8 cellular contexts compared by ENCODE assay signal in the genomic region with DNA sequence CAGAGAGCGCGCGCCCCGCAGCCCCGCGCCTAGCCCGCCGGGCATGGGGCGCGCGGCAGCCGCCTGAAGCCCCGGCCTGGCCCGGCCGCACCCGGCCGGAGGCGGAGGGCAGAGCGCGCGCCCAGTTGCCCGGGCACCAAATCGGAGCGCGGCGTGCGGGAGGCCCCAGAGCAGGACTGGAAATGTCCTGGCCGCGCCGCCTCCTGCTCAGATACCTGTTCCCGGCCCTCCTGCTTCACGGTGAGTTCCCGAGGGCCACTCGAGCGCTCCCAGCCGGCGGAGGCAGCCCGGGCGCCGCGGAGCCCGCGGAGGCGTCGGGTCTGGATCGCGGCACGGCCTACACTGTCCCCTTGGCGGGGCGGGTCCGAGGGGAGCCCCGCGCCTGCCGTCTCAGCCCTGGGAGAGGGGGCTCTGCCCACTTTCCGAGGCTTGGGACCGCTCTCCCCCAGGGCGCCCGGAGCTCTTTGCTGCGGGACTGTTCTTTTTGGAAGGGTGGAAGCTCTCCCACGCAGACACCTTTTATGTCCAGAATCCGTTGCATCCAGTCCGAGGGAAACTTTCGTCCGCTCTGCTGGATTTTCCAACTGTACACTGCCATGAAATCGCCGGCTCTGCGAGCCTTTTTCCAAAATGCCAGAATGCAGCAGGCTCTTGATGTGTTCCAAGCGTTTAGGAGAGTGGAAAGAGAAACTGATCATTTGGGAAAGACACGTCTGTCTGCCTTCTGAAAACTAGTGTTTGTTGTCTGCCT. TPM values are rescaled to one million over a fixed set of nuclear protein-coding genes. Genes with fewer than 3 reads are reported as not detected.
DNase-seq lines count a peak whose midpoint lies in the region; ATAC-seq, FAIRE-seq and TF ChIP-seq lines count a peak whose summit lies in the region.

No MANE protein-coding gene starts in this region.

- intact Hi-C loops in GM12878 (cut with micrococcal nuclease; ENCODE audit: unreplicated experiment) = no loop called here
- intact Hi-C loops in left lung (cut with DNase I) = no loop called here

- SMC1A ChIA-PET in GM12878 (lab: Charles Lee; ENCODE audit: uncharacterized antibody, unreplicated experiment) = no interaction called here

- RAD21 ChIA-PET in GM12878 (lab: Charles Lee; ENCODE audit: unreplicated experiment) = no interaction called here

- H3K9ac ChIP-seq in GM12878 (ENCODE audit: control insufficient read depth, insufficient read depth, low read length) = no peak overlapping the region

- H3K79me2 ChIP-seq in GM12878 (ENCODE audit: control insufficient read depth, insufficient read depth, low read length) = no peaks in the 10 kb centered on the region

- H3K4me1 ChIP-seq in GM12878 (ENCODE audit: control insufficient read depth, insufficient read depth, low read length) (no peaks in the 10 kb centered on the region), left lung (peaks cover 14 to 24% of the 10 kb centered on the region in 2 donors), thoracic aorta (ENCODE audit: control insufficient read depth in 1 of 2, low read depth in 2 of 2) (peaks cover under 1 to 39% of the 10 kb centered on the region in 2 donors)

- H3K36me3 Mint-ChIP-seq in T-cell = no peaks in the 10 kb centered on the region

- H4K20me1 ChIP-seq in GM12878 (ENCODE audit: control insufficient read depth, insufficient read depth) = no peaks in the 10 kb centered on the region

- FAIRE-seq in GM12878 (lab: Jason Lieb, UNC) = no peak

- 10% methylated on average over 46 of the region's 69 CpGs for WGBS in GM12878 (ENCODE audit: insufficient coverage, insufficient replicate concordance, low lambda C conversion rate, missing lambda C conversion rate)

- no peaks in the 10 kb centered on the region for H3K9me3 ChIP-seq in GM12878 (replicated peaks; ENCODE audit: control insufficient read depth, insufficient read depth, low read length)
- no peaks in the 10 kb centered on the region for H3K9me3 ChIP-seq in left lung
- H3K9me3 ChIP-seq in thoracic aorta = no peaks in the 10 kb centered on the region

- no TSS peak for BruUV-seq in GM12878 (replicated peaks; lab: Mats Ljungman, UMichigan)

- H3K36me3 ChIP-seq in GM12878 (ENCODE audit: control insufficient read depth in 2 of 2, insufficient read depth in 2 of 2, low read length in 1 of 2) = no peaks in the 10 kb centered on the region
- H3K36me3 ChIP-seq in left lung = no peaks in the 10 kb centered on the region
- no peaks in the 10 kb centered on the region for H3K36me3 ChIP-seq in thoracic aorta

- POLR2A ChIA-PET in GM12878 (lab: Charles Lee) = no interaction called here
- POLR2A ChIA-PET in T-cell (lab: Charles Lee) = no interaction called here

- H3K27ac ChIP-seq in GM12878 (ENCODE audit: control insufficient read depth, insufficient read depth) = no peak overlapping the region
- H3K27ac ChIP-seq in left lung = peak overlapping the region; percentile 73 to 83
- H3K27ac ChIP-seq in thoracic aorta = peak overlapping the region; percentile 61 to 73

- DNase-seq in NCI-H524 (lab: John Stamatoyannopoulos, UW) (peak; percentile 9 to 23), NCI-H524 treated with DMSO at 0.1 percent for 48 hours (lab: John Stamatoyannopoulos, UW) (no peak), GM12878 (ENCODE audit: low read depth, low spot score) (no peak), left lung (peak in 1 of 2 donors; percentile 84), thoracic aorta (ENCODE audit: low spot score) (no peak), T-cell (no peak), SIG-M5 (lab: John Stamatoyannopoulos, UW) (no peak)
- no peak for DNase-seq in stimulated activated naive CD4-positive, alpha-beta T cell treated with Interleukin-2 at 50 U/mL for 16 hours (lab: John Stamatoyannopoulos, UW)

- no peak for TF ChIP-seq RAD21 in GM12878 (IDR thresholded peaks at IDR 0.05; ENCODE audit: insufficient read depth, low read depth, low read length)

- CTCF ChIA-PET in GM12878 (lab: Yijun Ruan, JAX) = no interaction called here
- CTCF ChIA-PET in T-cell (lab: Charles Lee) = no interaction called here

- no peak for TF ChIP-seq CTCF in GM12878 (IDR thresholded peaks at IDR 0.05 in 2 of 3, conservative IDR thresholded peaks at IDR 0.05 in 1 of 3; ENCODE audit: control insufficient read depth in 2 of 3, extremely low read depth in 1 of 3, insufficient read depth in 1 of 3, low read depth in 3 of 3, low read length in 3 of 3)
- TF ChIP-seq CTCF in left lung (IDR thresholded peaks at IDR 0.05) = no peak
- no peak for TF ChIP-seq CTCF in thoracic aorta (IDR thresholded peaks at IDR 0.05)

- H3K4me2 ChIP-seq in GM12878 (ENCODE audit: control insufficient read depth, insufficient read depth) = no peak overlapping the region; the same call in 1 of the 2 replicates

- peaks cover 53 to 63% of the 10 kb centered on the region in 2 donors for H3K27me3 Mint-ChIP-seq in T-cell

- no peak for TF ChIP-seq POLR2A in GM12878 (IDR thresholded peaks at IDR 0.05; ENCODE audit: low read depth, low read length)

- H3K4me3 ChIP-seq in GM12878 = no peak overlapping the region
- H3K4me3 ChIP-seq in left lung = peak overlapping the region; percentile 48 to 60
- peak overlapping the region; percentile 83 for H3K4me3 ChIP-seq in thoracic aorta

- H3K27ac Mint-ChIP-seq in T-cell = no peak overlapping the region

- in situ Hi-C loops in GM12878 (cut with MboI) = no loop called here

- peaks cover 0 to 4% (median 3%) of the 10 kb centered on the region in 3 donors for H3K4me1 Mint-ChIP-seq in T-cell

- peak overlapping the region in 1 of 3 donors; percentile 71 for H3K4me3 Mint-ChIP-seq in T-cell

- H3K9me3 Mint-ChIP-seq in T-cell = no peaks in the 10 kb centered on the region

- H2AFZ ChIP-seq in GM12878 (ENCODE audit: control insufficient read depth, low read depth, low read length) = no peak overlapping the region

- peaks cover 8 to 19% of the 10 kb centered on the region in 2 experiments for H3K27me3 ChIP-seq in GM12878 (replicated peaks in 1 of 2; ENCODE audit: control insufficient read depth in 2 of 2, insufficient read depth in 2 of 2, low read length in 1 of 2)
- H3K27me3 ChIP-seq in left lung = peaks cover 0 to 56% of the 10 kb centered on the region in 2 donors
- H3K27me3 ChIP-seq in thoracic aorta (replicated peaks; ENCODE audit: insufficient read depth) = no peaks in the 10 kb centered on the region

- no peak for TF ChIP-seq EP300 in GM12878 (IDR thresholded peaks at IDR 0.05; ENCODE audit: borderline replicate concordance in 1 of 2, control insufficient read depth in 1 of 2, low read depth in 2 of 2, low read length in 2 of 2)

- peak; percentile 15; the same call in 2 of the 3 replicates for ATAC-seq in GM12878
- peak; percentile 45 for ATAC-seq in left lung
- no peak for ATAC-seq in thoracic aorta (ENCODE audit: insufficient number of reproducible peaks, low FRiP score, low read depth)
- no peak for ATAC-seq in T-cell (replicated peaks in 1 of 4)

TF ChIP-seq in GM12878, 131 proteins besides CTCF, POLR2A, EP300 and RAD21:
- TF ChIP-seq EZH2 (IDR thresholded peaks at IDR 0.05; ENCODE audit: borderline replicate concordance, control insufficient read depth, low read depth, low read length) = 0 out of 2 replicates have a peak, but pooled peaks have one; percentile 77
- TF ChIP-seq, protein P1, sequence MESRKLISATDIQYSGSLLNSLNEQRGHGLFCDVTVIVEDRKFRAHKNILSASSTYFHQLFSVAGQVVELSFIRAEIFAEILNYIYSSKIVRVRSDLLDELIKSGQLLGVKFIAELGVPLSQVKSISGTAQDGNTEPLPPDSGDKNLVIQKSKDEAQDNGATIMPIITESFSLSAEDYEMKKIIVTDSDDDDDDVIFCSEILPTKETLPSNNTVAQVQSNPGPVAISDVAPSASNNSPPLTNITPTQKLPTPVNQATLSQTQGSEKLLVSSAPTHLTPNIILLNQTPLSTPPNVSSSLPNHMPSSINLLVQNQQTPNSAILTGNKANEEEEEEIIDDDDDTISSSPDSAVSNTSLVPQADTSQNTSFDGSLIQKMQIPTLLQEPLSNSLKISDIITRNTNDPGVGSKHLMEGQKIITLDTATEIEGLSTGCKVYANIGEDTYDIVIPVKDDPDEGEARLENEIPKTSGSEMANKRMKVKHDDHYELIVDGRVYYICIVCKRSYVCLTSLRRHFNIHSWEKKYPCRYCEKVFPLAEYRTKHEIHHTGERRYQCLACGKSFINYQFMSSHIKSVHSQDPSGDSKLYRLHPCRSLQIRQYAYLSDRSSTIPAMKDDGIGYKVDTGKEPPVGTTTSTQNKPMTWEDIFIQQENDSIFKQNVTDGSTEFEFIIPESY (IDR thresholded peaks at IDR 0.05) = no peak

RNA-seq across cellular contexts. Expression of a gene that starts 0.5 kb away (rescaled TPM):
- total RNA-seq in GM12878 (2013; cell fraction: nucleolus; rRNA removed) = not detected in 2 replicates
- total RNA-seq in GM12878 (2014; rRNA removed) (not detected in 2 replicates), GM12878 (2014; rRNA removed; fragmentation: Illumina TruSeq; extraction: Trizol) (not detected in 2 replicates), GM12878 (2021) (not detected in 2 replicates), left lung (10 to 100 TPM; 27.6 to 49.0 TPM), thoracic aorta (10 to 100 TPM; 38.2 to 75.8 TPM), T-cell (under 1 TPM in 3 of 5 donors, not detected in 2; 0.32 to 0.62 (median 0.38) TPM)
- not detected for polyA plus RNA-seq in GM12878 (2011; ENCODE audit: low read depth)
- polyA plus RNA-seq in GM12878 (2011; rRNA removed) (not detected in 2 replicates), GM12878 (2014; fragmentation: Illumina TruSeq; extraction: Trizol) (not detected in 2 replicates), GM12878 (2014; fragmentation: Nextera tagmentation; extraction: Ambion mirVana) (not detected), GM12878 (2014; rRNA removed) (not detected in 2 replicates), GM12878 (2016; fragmentation: Nextera tagmentation; extraction: Ambion mirVana) (not detected)
- polyA plus RNA-seq in GM12878 (2011; cell fraction: cytosol; rRNA removed) = not detected in 2 replicates
- polyA plus RNA-seq in GM12878 (2011; cell fraction: nucleus; rRNA removed) = not detected in 2 replicates
- not detected in 2 replicates for polyA plus RNA-seq in GM12878 (2012)
- polyA minus RNA-seq in GM12878 (2011; rRNA and poly(A)+ RNA removed) = not detected in 2 replicates
- polyA minus RNA-seq in GM12878 (2011; cell fraction: cytosol; rRNA and poly(A)+ RNA removed) = not detected in 2 replicates
- not detected in 2 replicates for polyA minus RNA-seq in GM12878 (2011; cell fraction: nucleus; rRNA and poly(A)+ RNA removed)

Comparison
In these comparisons a context has a peak if more than half of its experiments do, and no peak if none do; other contexts are left out.
1. DNase-seq: peak in NCI-H524 (2 of 2); none in NCI-H524 treated with DMSO at 0.1 percent for 48 hours (single experiment), GM12878 (single experiment), thoracic aorta (single experiment), T-cell (0 of 34), SIG-M5 (single experiment) and stimulated activated naive CD4-positive, alpha-beta T cell treated with Interleukin-2 at 50 U/mL for 16 hours (single experiment).
2. ATAC-seq: peak in GM12878 (single experiment) and left lung (single experiment); none in thoracic aorta (single experiment) and T-cell (0 of 4).
3. RNA of a gene that starts 0.5 kb away (total RNA-seq): 38.2 to 75.8 TPM in thoracic aorta and 27.6 to 49.0 TPM in left lung; 0.32 to 0.62 TPM in T-cell and not detected in GM12878; every median in the first group is over 10 times any median in the second.